Comparison of ENCODE assay signal across 10 cellular contexts in the genomic region with DNA sequence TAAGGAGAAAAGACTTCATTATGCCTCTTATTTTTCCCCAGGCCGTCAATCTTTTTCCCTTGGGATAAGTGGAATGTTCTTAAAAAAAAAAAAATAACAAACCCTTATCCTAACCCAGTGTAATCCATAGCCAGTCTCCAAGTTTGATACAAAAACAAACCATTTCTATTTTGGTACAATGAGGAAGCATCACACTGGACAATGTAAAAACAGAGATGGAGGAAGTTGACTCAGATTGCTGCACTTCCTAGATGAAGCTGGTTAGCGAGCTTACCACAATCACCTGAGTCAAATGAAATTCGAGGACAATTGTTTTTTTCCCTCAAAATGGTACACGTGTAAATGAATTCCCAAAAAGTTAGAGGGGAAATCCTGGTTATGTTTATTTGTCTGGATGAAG.
DNase-seq lines count a peak whose midpoint lies in the region; ATAC-seq, FAIRE-seq and TF ChIP-seq lines count a peak whose summit lies in the region.
"Had no signal": no experiment of that assay in that cellular context is flagged by ENCODE, and none has a peak within 500 bp of the region (broad histone marks: within the 10 kb centered on the region; RNA-seq: fewer than 3 reads in every experiment).

No MANE protein-coding gene starts in this region.

- WGBS in sigmoid colon, 2 donors: 39 to 48% methylated on average over 4 of the region's 4 CpGs
- WGBS in prostate gland: 78% methylated on average over 4 of the region's 4 CpGs

- H3K36me3 ChIP-seq in fibroblast of lung (ENCODE audit: control insufficient read depth, insufficient read depth, low read length): no peaks in the 10 kb centered on the region
- no peaks in the 10 kb centered on the region for H3K36me3 ChIP-seq in sigmoid colon
- H3K36me3 ChIP-seq in prostate gland: no peaks in the 10 kb centered on the region

- no peaks in the 10 kb centered on the region for H3K4me1 Mint-ChIP-seq in activated CD8-positive, alpha-beta T cell treated with anti-CD3 and anti-CD28 coated beads, Interleukin-2, amount 10 ng/mL, durations not matched to agents 7 days and 5 days (ENCODE audit: low read depth)
- H3K4me1 Mint-ChIP-seq: central memory CD8-positive, alpha-beta T cell had no signal

- no peak for DNase-seq in GM12892 (ENCODE audit: insufficient read length)
- peak; percentile 18 for DNase-seq in NOMO-1 treated with dmso at 0.1 percent for 144 hours (lab: John Stamatoyannopoulos, UW; ENCODE audit: unreplicated experiment)
- peak; percentile 41 to 83 for DNase-seq in fibroblast of lung (ENCODE audit: low read depth in 2 of 2)
- DNase-seq in sigmoid colon: no peak
- no peak for DNase-seq in stimulated activated CD4-positive, alpha-beta T cell treated with anti-CD3 and anti-CD28 coated beads, Interleukin-4, amount 100 ng/mL, for 1 hour
- no peak for DNase-seq in foreskin melanocyte
- DNase-seq in prostate gland (ENCODE audit: low spot score): no peak
- DNase-seq in activated CD8-positive, alpha-beta T cell treated with anti-CD3 and anti-CD28 coated beads, Interleukin-2, amount 10 ng/mL, durations not matched to agents 7 days and 5 days: no peak
- DNase-seq: activated CD4-positive, CD25-positive, alpha-beta regulatory T cell treated with anti-CD3 and anti-CD28 coated beads, Interleukin-2, amount 50 U/mL, for 72 hours had no signal

- H3K27me3 Mint-ChIP-seq in activated CD8-positive, alpha-beta T cell treated with anti-CD3 and anti-CD28 coated beads, Interleukin-2, amount 10 ng/mL, durations not matched to agents 7 days and 5 days (ENCODE audit: low read depth): peaks cover 20% of the 10 kb centered on the region

- FAIRE-seq in GM12892 (lab: Jason Lieb, UNC): peak; percentile 17

- intact Hi-C loops in sigmoid colon (cut with DNase I) (loop anchor here (10.0 kb wide), 1 partner anchor 1306 kb away; a partner anchor contains a TSS), prostate gland (cut with DNase I) (no loop called here)

- H3K4me1 ChIP-seq in fibroblast of lung (ENCODE audit: control insufficient read depth, extremely low read depth, insufficient read depth, low read length): peaks cover 2% of the 10 kb centered on the region
- peaks cover 0 to 24% (median 3%) of the 10 kb centered on the region in 4 donors for H3K4me1 ChIP-seq in sigmoid colon
- no peaks in the 10 kb centered on the region for H3K4me1 ChIP-seq in prostate gland (replicated peaks)

- POLR2A ChIA-PET in activated CD8-positive, alpha-beta T cell treated with anti-CD3 and anti-CD28 coated beads, Interleukin-2, amount 10 ng/mL, durations not matched to agents 7 days and 5 days (lab: Charles Lee): no interaction called here

- H3K9me3 ChIP-seq in fibroblast of lung (ENCODE audit: control insufficient read depth, insufficient read depth, low read depth, low read length) (no peaks in the 10 kb centered on the region), sigmoid colon (no peaks in the 10 kb centered on the region), prostate gland (no peaks in the 10 kb centered on the region)

- no peak for TF ChIP-seq EP300 in sigmoid colon (IDR thresholded peaks at IDR 0.05)

- H4K20me1 ChIP-seq in fibroblast of lung (ENCODE audit: control insufficient read depth, extremely low read depth, insufficient read depth, low read length): no peaks in the 10 kb centered on the region

- no peak overlapping the region for H3K27ac ChIP-seq in fibroblast of lung (ENCODE audit: insufficient read depth, low read length)
- H3K27ac ChIP-seq in sigmoid colon: peak overlapping the region in 3 of 4 donors; percentile 28 to 44 (median 38)
- no peak overlapping the region for H3K27ac ChIP-seq in prostate gland

- no peak overlapping the region for H3K4me3 Mint-ChIP-seq in activated CD8-positive, alpha-beta T cell treated with anti-CD3 and anti-CD28 coated beads, Interleukin-2, amount 10 ng/mL, durations not matched to agents 7 days and 5 days
- H3K4me3 Mint-ChIP-seq: central memory CD8-positive, alpha-beta T cell had no signal

- no peak overlapping the region for H3K4me3 ChIP-seq in fibroblast of lung (replicated peaks in 1 of 4; ENCODE audit: control extremely low read depth in 1 of 4, insufficient read depth in 1 of 4, low read depth in 3 of 4, low read length in 4 of 4)
- H3K4me3 ChIP-seq in sigmoid colon: no peak overlapping the region
- H3K4me3 ChIP-seq in prostate gland: no peak overlapping the region

- ATAC-seq in activated CD8-positive, alpha-beta T cell treated with anti-CD3 and anti-CD28 coated beads, Interleukin-2, amount 10 ng/mL, durations not matched to agents 7 days and 5 days: no peak

- H3K27ac Mint-ChIP-seq in activated CD8-positive, alpha-beta T cell treated with anti-CD3 and anti-CD28 coated beads, Interleukin-2, amount 10 ng/mL, durations not matched to agents 7 days and 5 days: no peak overlapping the region

- CTCF ChIA-PET in activated CD8-positive, alpha-beta T cell treated with anti-CD3 and anti-CD28 coated beads, Interleukin-2, amount 10 ng/mL, durations not matched to agents 7 days and 5 days (lab: Charles Lee): interaction anchor here (1.5 kb wide), 1 partner anchor 10 kb away, joined by 3 read pairs; no protein-coding TSS in a partner anchor

- no peaks in the 10 kb centered on the region for H3K36me3 Mint-ChIP-seq in activated CD8-positive, alpha-beta T cell treated with anti-CD3 and anti-CD28 coated beads, Interleukin-2, amount 10 ng/mL, durations not matched to agents 7 days and 5 days (ENCODE audit: low read depth)

- H2AFZ ChIP-seq in fibroblast of lung (ENCODE audit: low read length): no peak overlapping the region

- H3K4me2 ChIP-seq in fibroblast of lung (ENCODE audit: extremely low read depth, insufficient read depth, low read length): no peak overlapping the region

- TF ChIP-seq CTCF in fibroblast of lung (conservative IDR thresholded peaks at IDR 0.05 in 1 of 2, IDR thresholded peaks at IDR 0.05 in 1 of 2; ENCODE audit: low read depth in 1 of 2, low read length in 2 of 2): no peak
- no peak for TF ChIP-seq CTCF in sigmoid colon (IDR thresholded peaks at IDR 0.05)
- no peak for TF ChIP-seq CTCF in prostate gland (IDR thresholded peaks at IDR 0.05)

- H3K79me2 ChIP-seq in fibroblast of lung (ENCODE audit: control insufficient read depth, insufficient read depth, low read length): no peaks in the 10 kb centered on the region

- no peak for TF ChIP-seq POLR2A in GM12892 (IDR thresholded peaks at IDR 0.05; ENCODE audit: low read depth, low read length)
- no peak for TF ChIP-seq POLR2A in sigmoid colon (IDR thresholded peaks at IDR 0.05)
- no peak for TF ChIP-seq POLR2A in prostate gland (IDR thresholded peaks at IDR 0.05)

- no peaks in the 10 kb centered on the region for H3K9me3 Mint-ChIP-seq in activated CD8-positive, alpha-beta T cell treated with anti-CD3 and anti-CD28 coated beads, Interleukin-2, amount 10 ng/mL, durations not matched to agents 7 days and 5 days (ENCODE audit: insufficient read depth)
- H3K9me3 Mint-ChIP-seq: central memory CD8-positive, alpha-beta T cell had no signal

- H3K27me3 ChIP-seq in fibroblast of lung (ENCODE audit: control insufficient read depth, insufficient read depth, low read length): no peaks in the 10 kb centered on the region
- no peaks in the 10 kb centered on the region for H3K27me3 ChIP-seq in sigmoid colon
- H3K27me3 ChIP-seq in prostate gland (replicated peaks; ENCODE audit: insufficient read depth): no peaks in the 10 kb centered on the region

- no peak overlapping the region for H3K9ac ChIP-seq in fibroblast of lung (ENCODE audit: insufficient read depth, low read length)

Comparison
In these comparisons a context has a peak if more than half of its experiments do, and no peak if none do; other contexts are left out.
1. DNase-seq: peak in NOMO-1 treated with dmso at 0.1 percent for 144 hours (single experiment) and fibroblast of lung (2 of 2); none in GM12892 (single experiment), sigmoid colon (single experiment), stimulated activated CD4-positive, alpha-beta T cell treated with anti-CD3 and anti-CD28 coated beads, Interleukin-4, amount 100 ng/mL, for 1 hour (single experiment), foreskin melanocyte (single experiment), prostate gland (single experiment) and activated CD8-positive, alpha-beta T cell treated with anti-CD3 and anti-CD28 coated beads, Interleukin-2, amount 10 ng/mL, durations not matched to agents 7 days and 5 days (single experiment).
2. H3K27ac ChIP-seq: peak in sigmoid colon (3 of 4); none in fibroblast of lung (single experiment) and prostate gland (0 of 2).